Comparison of ENCODE assay signal across 11 cellular contexts in the genomic region with DNA sequence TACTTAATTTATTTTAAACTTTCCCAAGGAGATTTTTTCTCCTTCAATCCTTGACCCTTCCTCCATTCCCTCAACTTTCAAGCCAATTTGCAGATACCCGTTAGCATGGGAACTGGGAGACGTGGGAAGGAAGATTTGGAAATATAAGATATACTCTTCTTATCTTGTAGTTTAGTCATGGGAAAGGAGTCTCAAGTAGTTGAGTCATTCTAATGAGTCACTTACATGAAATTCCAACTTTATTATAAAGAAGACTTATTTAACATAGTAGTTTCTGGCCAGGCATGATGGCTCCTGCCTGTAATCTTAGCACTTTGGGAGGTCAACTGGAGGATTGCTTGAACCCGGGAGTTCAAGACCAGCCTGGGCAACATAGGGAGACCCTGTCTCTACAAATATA.
DNase-seq lines count a peak whose midpoint lies in the region; ATAC-seq lines count a peak whose summit lies in the region.
"Had no signal": no experiment of that assay in that cellular context is flagged by ENCODE, and none has a peak within 500 bp of the region (broad histone marks: within the 10 kb centered on the region; RNA-seq: fewer than 3 reads in every experiment).

No MANE protein-coding gene starts in this region.

- DNase-seq in A172 (ENCODE audit: low spot score), result peak; percentile 95
- DNase-seq in HCEC 1CT, result peak; percentile 67
- DNase-seq in amniotic epithelial cell (ENCODE audit: low read depth), result peak; percentile 97
- DNase-seq in hepatic stellate cell (ENCODE audit: low spot score), result peak; percentile 63
- no peak for DNase-seq in NCI-H526 (lab: John Stamatoyannopoulos, UW)
- DNase-seq in NCI-H2081 treated with DMSO at 0.1 percent for 48 hours (lab: John Stamatoyannopoulos, UW), result no peak
- DNase-seq in NCI-H2196 (lab: John Stamatoyannopoulos, UW; ENCODE audit: unreplicated experiment), result no peak
- DNase-seq: activated CD4-positive, alpha-beta T cell treated with anti-CD3 and anti-CD28 coated beads for 48 hours; NCI-H1105 treated with DMSO at 0.1 percent for 48 hours; right cardiac atrium had no signal

- no peak for ATAC-seq in GM18909 (IDR thresholded peaks at IDR 0.05; ENCODE audit: poor library complexity, unreplicated experiment)

Comparison
In these comparisons a context has a peak if more than half of its experiments do, and no peak if none do; other contexts are left out.
1. DNase-seq: peak in A172 (single experiment), HCEC 1CT (single experiment), amniotic epithelial cell (single experiment) and hepatic stellate cell (single experiment); none in NCI-H526 (0 of 2), NCI-H2081 treated with DMSO at 0.1 percent for 48 hours (single experiment) and NCI-H2196 (single experiment).